ENCODE assay signal across 27 cellular contexts in genomic region chr3:113238503-113238902, GRCh38. TPM values are rescaled to one million over a fixed set of nuclear protein-coding genes. Genes with fewer than 3 reads are reported as not detected.
"Had no signal": no experiment of that assay in that cellular context is flagged by ENCODE, and none has a peak within 500 bp of the region (broad histone marks: within the 10 kb centered on the region; RNA-seq: fewer than 3 reads in every experiment).

No MANE protein-coding gene starts in this region.

- H3K36me3 Mint-ChIP-seq: activated naive CD8-positive, alpha-beta T cell; memory B cell; stimulated activated naive B cell treated with anti-CD40 and anti-IgM and Interleukin-4, amounts not matched to agents 10 μg/mL and 1 μg/mL and 100 μg/mL, for 72 hours had no signal

- H3K36me3 ChIP-seq: adrenal gland, ascending aorta, colonic mucosa, heart right ventricle had no signal

- ATAC-seq: activated CD4-positive, alpha-beta T cell treated with anti-CD3 and anti-CD28 coated beads for 36 hours; heart right ventricle; left cardiac atrium; stimulated activated naive B cell treated with anti-CD40 and anti-IgM and Interleukin-4, amounts not matched to agents 10 μg/mL and 1 μg/mL and 100 μg/mL, for 72 hours had no signal

- H3K4me1 ChIP-seq: adrenal gland, ascending aorta, colonic mucosa had no signal

- H3K4me3 ChIP-seq: adrenal gland, ascending aorta, colonic mucosa, heart right ventricle, sigmoid colon, smooth muscle cell, testis had no signal

- H3K4me3 Mint-ChIP-seq: activated B cell treated with CpG ODN at 0.5 μM for 24 hours; activated CD4-positive, alpha-beta T cell treated with anti-CD3 and anti-CD28 coated beads for 36 hours; activated naive CD8-positive, alpha-beta T cell; activated T-cell treated with anti-CD3 and anti-CD28 coated beads, Interleukin-2, amount 50 U/mL, for 24 hours; memory B cell; stimulated activated naive B cell treated with anti-CD40 and anti-IgM and Interleukin-4, amounts not matched to agents 10 μg/mL and 1 μg/mL and 100 μg/mL, for 72 hours had no signal

- H3K9me3 Mint-ChIP-seq: activated B cell treated with CpG ODN at 0.5 μM for 24 hours; activated T-cell treated with anti-CD3 and anti-CD28 coated beads, Interleukin-2, amount 50 U/mL, for 24 hours; activated T-helper 2 cell treated with anti-CD3 and anti-CD28 coated beads, Interferon-gamma antibody, Interleukin-2, Interleukin-4, amounts not matched to agents 10 μg/mL and 5 μg/mL and 100 μg/mL, durations not matched to agents 14 hours and 24 hours and 36 hours; memory B cell; nephron; stimulated activated naive B cell treated with anti-CD40 and anti-IgM and Interleukin-4, amounts not matched to agents 10 μg/mL and 1 μg/mL and 100 μg/mL, for 72 hours had no signal

- H3K27ac Mint-ChIP-seq: activated B cell treated with CpG ODN at 0.5 μM for 24 hours; activated CD4-positive, alpha-beta T cell treated with anti-CD3 and anti-CD28 coated beads for 36 hours; activated naive CD8-positive, alpha-beta T cell; activated T-cell treated with anti-CD3 and anti-CD28 coated beads, Interleukin-2, amount 50 U/mL, for 24 hours; activated T-helper 2 cell treated with anti-CD3 and anti-CD28 coated beads, Interferon-gamma antibody, Interleukin-2, Interleukin-4, amounts not matched to agents 10 μg/mL and 5 μg/mL and 100 μg/mL, durations not matched to agents 14 hours and 24 hours and 36 hours; memory B cell; stimulated activated naive B cell treated with anti-CD40 and anti-IgM and Interleukin-4, amounts not matched to agents 10 μg/mL and 1 μg/mL and 100 μg/mL, for 72 hours had no signal

- H3K4me1 Mint-ChIP-seq: activated B cell treated with CpG ODN at 0.5 μM for 24 hours; memory B cell; stimulated activated naive B cell treated with anti-CD40 and anti-IgM and Interleukin-4, amounts not matched to agents 10 μg/mL and 1 μg/mL and 100 μg/mL, for 72 hours had no signal

- DNase-seq: activated B cell treated with CpG ODN at 0.5 μM for 24 hours; activated CD4-positive, alpha-beta T cell treated with anti-CD3 and anti-CD28 coated beads for 36 hours; activated CD4-positive, alpha-beta T cell treated with anti-CD3 and anti-CD28 coated beads, Interleukin-2, amount 50 U/mL, for 4 hours; activated CD8-positive, alpha-beta memory T cell treated with anti-CD3 and anti-CD28 coated beads for 24 hours; activated CD8-positive, alpha-beta memory T cell treated with anti-CD3 and anti-CD28 coated beads, Interleukin-2, amount 50 U/mL, for 4 hours; activated naive CD4-positive, alpha-beta T cell; activated T-cell treated with anti-CD3 and anti-CD28 coated beads, Interleukin-2, amount 50 U/mL, for 24 hours; adrenal gland; colonic mucosa; heart right ventricle; islet precursor cell; left cardiac atrium; occipital lobe; sigmoid colon; stimulated activated CD4-positive, alpha-beta T cell treated with anti-CD3 and anti-CD28 coated beads, Interleukin-15, amount 100 ng/mL, for 24 hours; stimulated activated CD8-positive, alpha-beta memory T cell treated with anti-CD3 and anti-CD28 coated beads, Interleukin-4, amount 100 ng/mL, for 48 hours; stimulated activated naive B cell treated with anti-CD40 and anti-IgM and Interleukin-4, amounts not matched to agents 10 μg/mL and 1 μg/mL and 100 μg/mL, for 72 hours; T-helper 9 cell; testis; trophoblast cell had no signal

- H3K27ac ChIP-seq: adrenal gland, ascending aorta, colonic mucosa, heart right ventricle had no signal

- H3K9me3 ChIP-seq: adrenal gland, ascending aorta, colonic mucosa, heart right ventricle, sigmoid colon, testis had no signal

- H3K27me3 ChIP-seq: adrenal gland, ascending aorta, colonic mucosa, sigmoid colon, testis had no signal

- H3K4me2 ChIP-seq: smooth muscle cell had no signal

RNA-seq across cellular contexts. Expression of gene BOC, which starts 27.1 kb away (rescaled TPM):
- total RNA-seq: mononuclear cell had no signal
